18 cellular contexts compared by ENCODE assay signal in genomic region chr18:5395860-5396448, GRCh38.
DNase-seq lines count a peak whose midpoint lies in the region; ATAC-seq and TF ChIP-seq lines count a peak whose summit lies in the region.
"Had no signal": no experiment of that assay in that cellular context is flagged by ENCODE, and none has a peak within 500 bp of the region (broad histone marks: within the 10 kb centered on the region; RNA-seq: fewer than 3 reads in every experiment).

No MANE protein-coding gene starts in this region.

- peaks cover 7% of the 10 kb centered on the region for H3K27me3 Mint-ChIP-seq in stimulated activated naive CD8-positive, alpha-beta T cell treated with anti-CD3 and anti-CD28 coated beads, Interleukin-15, amount 100 ng/mL, for 72 hours
- H3K27me3 Mint-ChIP-seq in T-helper 1 cell treated with Interleukin-12 subunit alpha and Interleukin-12 subunit beta and Interleukin-4 antibody, amounts not matched to agents 30 μg/mL and 1 μg/mL, for 36 hours (ENCODE audit: low read depth): no peaks in the 10 kb centered on the region
- H3K27me3 Mint-ChIP-seq in WTC11 (ENCODE audit: low read depth) (no peaks in the 10 kb centered on the region), progenitor cell of endocrine pancreas (no peaks in the 10 kb centered on the region)
- H3K27me3 Mint-ChIP-seq: IgD-negative memory B cell had no signal

- CTCF ChIA-PET in WTC11 (lab: Charles Lee): no interaction called here

- TF ChIP-seq CTCF in WTC11 (IDR thresholded peaks at IDR 0.05) (no peak), progenitor cell of endocrine pancreas (IDR thresholded peaks at IDR 0.05; ENCODE audit: unreplicated experiment) (no peak)

- H3K27ac Mint-ChIP-seq in stimulated activated naive CD8-positive, alpha-beta T cell treated with anti-CD3 and anti-CD28 coated beads, Interleukin-15, amount 100 ng/mL, for 72 hours: no peak overlapping the region
- peak overlapping the region; percentile 71 for H3K27ac Mint-ChIP-seq in T-helper 1 cell treated with Interleukin-12 subunit alpha and Interleukin-12 subunit beta and Interleukin-4 antibody, amounts not matched to agents 30 μg/mL and 1 μg/mL, for 36 hours
- no peak overlapping the region for H3K27ac Mint-ChIP-seq in WTC11
- H3K27ac Mint-ChIP-seq in progenitor cell of endocrine pancreas: no peak overlapping the region
- H3K27ac Mint-ChIP-seq: B cell; CD4-positive, alpha-beta T cell; IgD-negative memory B cell had no signal

- no peak for DNase-seq in stimulated activated naive CD8-positive, alpha-beta T cell treated with anti-CD3 and anti-CD28 coated beads, Interleukin-15, amount 100 ng/mL, for 72 hours
- no peak for DNase-seq in stimulated activated naive CD8-positive, alpha-beta T cell treated with anti-CD3 and anti-CD28 coated beads, Interleukin-15, Interleukin-2, amounts not matched to agents 100 U/mL and 50 U/mL, for 24 hours
- DNase-seq in WTC11 (ENCODE audit: low spot score) (no peak), progenitor cell of endocrine pancreas (ENCODE audit: low spot score, unreplicated experiment) (no peak), mucosa of gallbladder (ENCODE audit: low spot score) (no peak)
- DNase-seq: CD4-positive, alpha-beta T cell; DMS79 treated with DMSO at 0.1 percent for 48 hours; MV-4-11; NCI-H1417; NCI-H187 treated with DMSO at 0.1 percent for 48 hours; NCI-H526 treated with DMSO at 0.1 percent for 48 hours; NK-92 treated with Interleukin-12 subunit alpha and Interleukin-12 subunit beta, amount 100 ng/mL, for 24 hours; OCI-M1; SIG-M5 had no signal

- H3K4me3 Mint-ChIP-seq in stimulated activated naive CD8-positive, alpha-beta T cell treated with anti-CD3 and anti-CD28 coated beads, Interleukin-15, amount 100 ng/mL, for 72 hours: no peak overlapping the region
- no peak overlapping the region for H3K4me3 Mint-ChIP-seq in T-helper 1 cell treated with Interleukin-12 subunit alpha and Interleukin-12 subunit beta and Interleukin-4 antibody, amounts not matched to agents 30 μg/mL and 1 μg/mL, for 36 hours
- H3K4me3 Mint-ChIP-seq in WTC11 (no peak overlapping the region), progenitor cell of endocrine pancreas (ENCODE audit: low read depth) (no peak overlapping the region)
- H3K4me3 Mint-ChIP-seq: B cell; CD4-positive, alpha-beta T cell; IgD-negative memory B cell had no signal

- H3K36me3 Mint-ChIP-seq in T-helper 1 cell treated with Interleukin-12 subunit alpha and Interleukin-12 subunit beta and Interleukin-4 antibody, amounts not matched to agents 30 μg/mL and 1 μg/mL, for 36 hours (ENCODE audit: low read depth): no peaks in the 10 kb centered on the region
- peaks cover 3% of the 10 kb centered on the region; the same call in 1 of the 2 replicates for H3K36me3 Mint-ChIP-seq in WTC11
- H3K36me3 Mint-ChIP-seq in progenitor cell of endocrine pancreas (ENCODE audit: insufficient read depth): peaks cover 12% of the 10 kb centered on the region
- H3K36me3 Mint-ChIP-seq: IgD-negative memory B cell had no signal

- no peaks in the 10 kb centered on the region for H3K4me1 Mint-ChIP-seq in stimulated activated naive CD8-positive, alpha-beta T cell treated with anti-CD3 and anti-CD28 coated beads, Interleukin-15, amount 100 ng/mL, for 72 hours
- peaks cover 13% of the 10 kb centered on the region for H3K4me1 Mint-ChIP-seq in T-helper 1 cell treated with Interleukin-12 subunit alpha and Interleukin-12 subunit beta and Interleukin-4 antibody, amounts not matched to agents 30 μg/mL and 1 μg/mL, for 36 hours (ENCODE audit: low read depth)
- H3K4me1 Mint-ChIP-seq in WTC11: peaks cover 15% of the 10 kb centered on the region
- H3K4me1 Mint-ChIP-seq in progenitor cell of endocrine pancreas (ENCODE audit: low read depth): no peaks in the 10 kb centered on the region
- H3K4me1 Mint-ChIP-seq: B cell had no signal

- ATAC-seq in stimulated activated naive CD8-positive, alpha-beta T cell treated with anti-CD3 and anti-CD28 coated beads, Interleukin-15, amount 100 ng/mL, for 72 hours: peak; percentile 49
- ATAC-seq in stimulated activated naive CD8-positive, alpha-beta T cell treated with anti-CD3 and anti-CD28 coated beads, Interleukin-15, Interleukin-2, amounts not matched to agents 100 U/mL and 50 U/mL, for 24 hours: no peak
- ATAC-seq in HG02852 (IDR thresholded peaks at IDR 0.05; ENCODE audit: unreplicated experiment): peak; percentile 57
- no peak for ATAC-seq in WTC11

- no peaks in the 10 kb centered on the region for H3K9me3 Mint-ChIP-seq in stimulated activated naive CD8-positive, alpha-beta T cell treated with anti-CD3 and anti-CD28 coated beads, Interleukin-15, amount 100 ng/mL, for 72 hours
- H3K9me3 Mint-ChIP-seq in T-helper 1 cell treated with Interleukin-12 subunit alpha and Interleukin-12 subunit beta and Interleukin-4 antibody, amounts not matched to agents 30 μg/mL and 1 μg/mL, for 36 hours: no peaks in the 10 kb centered on the region
- H3K9me3 Mint-ChIP-seq in WTC11 (peaks cover 3% of the 10 kb centered on the region), progenitor cell of endocrine pancreas (ENCODE audit: low read depth) (no peaks in the 10 kb centered on the region)
- H3K9me3 Mint-ChIP-seq: CD4-positive, alpha-beta T cell had no signal

- POLR2A ChIA-PET in WTC11 (lab: Charles Lee): no interaction called here

TF ChIP-seq in WTC11, 78 proteins besides CTCF, POLR2A, EP300 and RAD21:
- no peak for TF ChIP-seq HMGXB4 (CRISPR knock-in tag; IDR thresholded peaks at IDR 0.05)

Comparison
In these comparisons a context has a peak if more than half of its experiments do, and no peak if none do; other contexts are left out.
1. ATAC-seq: peak in stimulated activated naive CD8-positive, alpha-beta T cell treated with anti-CD3 and anti-CD28 coated beads, Interleukin-15, amount 100 ng/mL, for 72 hours (single experiment) and HG02852 (single experiment); none in stimulated activated naive CD8-positive, alpha-beta T cell treated with anti-CD3 and anti-CD28 coated beads, Interleukin-15, Interleukin-2, amounts not matched to agents 100 U/mL and 50 U/mL, for 24 hours (single experiment) and WTC11 (single experiment).